ENCODE assay signal across 25 cellular contexts in the genomic region with DNA sequence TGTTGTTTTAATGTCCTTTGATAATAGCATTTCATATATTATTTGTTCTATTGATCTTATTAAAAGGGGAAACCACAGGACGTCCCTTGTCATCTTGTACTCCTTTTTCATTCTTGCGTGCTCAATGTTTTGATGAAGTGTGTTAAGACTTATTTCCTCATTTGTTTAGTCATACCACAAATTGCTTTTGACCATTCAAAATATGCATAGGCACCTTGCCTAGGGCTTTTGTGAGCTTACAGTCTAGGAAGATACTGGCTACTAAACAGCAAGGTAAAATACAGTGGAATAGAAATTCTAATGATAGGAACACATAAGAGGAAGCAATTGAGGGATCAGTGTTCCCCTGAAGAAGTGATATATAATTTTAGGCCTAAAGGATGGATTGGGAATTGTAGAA.
"Had no signal": no experiment of that assay in that cellular context is flagged by ENCODE, and none has a peak within 500 bp of the region (broad histone marks: within the 10 kb centered on the region; RNA-seq: fewer than 3 reads in every experiment).

No MANE protein-coding gene starts in this region.

- H2AFZ ChIP-seq: neural progenitor cell had no signal

- H3K4me2 ChIP-seq: neural progenitor cell had no signal

- H3K27me3 Mint-ChIP-seq: dendritic cell treated with granulocyte-macrophage colony-stimulating factor and Interleukin-4, amounts not matched to agents 40 ng/mL and 50 ng/mL, for 4 days; naive thymus-derived CD4-positive, alpha-beta T cell; stimulated activated naive B cell treated with anti-CD40 and anti-IgM and Interleukin-4, amounts not matched to agents 10 μg/mL and 1 μg/mL and 100 μg/mL, for 72 hours; stimulated activated naive CD8-positive, alpha-beta T cell treated with anti-CD3 and anti-CD28 coated beads, Interleukin-15, Interleukin-2, amounts not matched to agents 100 ng/mL and 50 ng/mL, for 24 hours; type B pancreatic cell had no signal

- H3K27me3 ChIP-seq: colonic mucosa, gastrocnemius medialis, neural progenitor cell, sigmoid colon had no signal

- H3K4me1 Mint-ChIP-seq: neural progenitor cell had no signal

- H3K9ac ChIP-seq: neural progenitor cell had no signal

- H3K9me3 Mint-ChIP-seq: dendritic cell treated with granulocyte-macrophage colony-stimulating factor and Interleukin-4, amounts not matched to agents 40 ng/mL and 50 ng/mL, for 4 days; naive thymus-derived CD4-positive, alpha-beta T cell; nephron; neural progenitor cell; stimulated activated naive B cell treated with anti-CD40 and anti-IgM and Interleukin-4, amounts not matched to agents 10 μg/mL and 1 μg/mL and 100 μg/mL, for 72 hours; stimulated activated naive CD8-positive, alpha-beta T cell treated with anti-CD3 and anti-CD28 coated beads, Interleukin-15, Interleukin-2, amounts not matched to agents 100 ng/mL and 50 ng/mL, for 24 hours had no signal

- H3K9me3 ChIP-seq: colonic mucosa, gastrocnemius medialis, psoas muscle, sigmoid colon had no signal

- H3K4me3 Mint-ChIP-seq: dendritic cell treated with granulocyte-macrophage colony-stimulating factor and Interleukin-4, amounts not matched to agents 40 ng/mL and 50 ng/mL, for 4 days; endodermal cell; naive thymus-derived CD4-positive, alpha-beta T cell; nephron; neural progenitor cell; stimulated activated naive B cell treated with anti-CD40 and anti-IgM and Interleukin-4, amounts not matched to agents 10 μg/mL and 1 μg/mL and 100 μg/mL, for 72 hours; stimulated activated naive CD8-positive, alpha-beta T cell treated with anti-CD3 and anti-CD28 coated beads, Interleukin-15, Interleukin-2, amounts not matched to agents 100 ng/mL and 50 ng/mL, for 24 hours; type B pancreatic cell had no signal

- DNase-seq: colonic mucosa; effector CD8-positive, alpha-beta T cell; endodermal cell; foreskin fibroblast; gastrocnemius medialis; head of caudate nucleus; kidney; mesenchymal stem cell; midbrain; naive thymus-derived CD4-positive, alpha-beta T cell; nucleus accumbens; psoas muscle; right cardiac atrium; sigmoid colon; stimulated activated CD4-positive, alpha-beta T cell treated with anti-CD3 and anti-CD28 coated beads, Interleukin-2, amount 100 ng/mL, for 24 hours; stimulated activated CD4-positive, alpha-beta T cell treated with anti-CD3 and anti-CD28 coated beads, Interleukin-4, amount 100 ng/mL, for 4 hours; stimulated activated naive B cell treated with anti-CD40 and anti-IgM and Interleukin-4, amounts not matched to agents 10 μg/mL and 1 μg/mL and 100 μg/mL, for 72 hours had no signal

- H3K36me3 ChIP-seq: colonic mucosa, gastrocnemius medialis, neural progenitor cell, sigmoid colon had no signal

- H3K27ac ChIP-seq: colonic mucosa, epithelial cell of prostate, neural progenitor cell, psoas muscle, sigmoid colon had no signal

- H3K4me3 ChIP-seq: colonic mucosa, gastrocnemius medialis, lung, neural progenitor cell, psoas muscle, sigmoid colon had no signal

- H3K4me1 ChIP-seq: neural progenitor cell had no signal

- ATAC-seq: left lobe of liver; naive thymus-derived CD4-positive, alpha-beta T cell; right cardiac atrium; stimulated activated naive B cell treated with anti-CD40 and anti-IgM and Interleukin-4, amounts not matched to agents 10 μg/mL and 1 μg/mL and 100 μg/mL, for 72 hours had no signal

- H3K27ac Mint-ChIP-seq: dendritic cell treated with granulocyte-macrophage colony-stimulating factor and Interleukin-4, amounts not matched to agents 40 ng/mL and 50 ng/mL, for 4 days; endodermal cell; naive thymus-derived CD4-positive, alpha-beta T cell; nephron; neural progenitor cell; stimulated activated naive B cell treated with anti-CD40 and anti-IgM and Interleukin-4, amounts not matched to agents 10 μg/mL and 1 μg/mL and 100 μg/mL, for 72 hours; stimulated activated naive CD8-positive, alpha-beta T cell treated with anti-CD3 and anti-CD28 coated beads, Interleukin-15, Interleukin-2, amounts not matched to agents 100 ng/mL and 50 ng/mL, for 24 hours; type B pancreatic cell had no signal
